In genomic region chr4:52861879-52862604, GRCh38 we compare ENCODE assay signal across 8 cellular contexts. TPM values are rescaled to one million over a fixed set of nuclear protein-coding genes. Genes with fewer than 3 reads are reported as not detected.
DNase-seq lines count a peak whose midpoint lies in the region; ATAC-seq and TF ChIP-seq lines count a peak whose summit lies in the region.

Gene RASL11B, plus strand, starts transcription at chr4:52862317. Its CDS starts 191 bp downstream, at chr4:52862508.

- no peak for TF ChIP-seq POLR2A in breast epithelium (IDR thresholded peaks at IDR 0.05)

- H3K79me2 ChIP-seq in smooth muscle cell (ENCODE audit: low read depth), result peaks cover 24% of the 10 kb centered on the region

- peak; percentile 56 for DNase-seq in NCI-H1694 treated with DMSO at 0.1 percent for 48 hours (lab: John Stamatoyannopoulos, UW)
- peak; percentile 68 for DNase-seq in WERI-Rb-1
- peak; percentile 68 to 71 for DNase-seq in breast epithelium (ENCODE audit: low spot score in 2 of 2)
- peak; percentile 74 for DNase-seq in inferior parietal cortex (ENCODE audit: extremely low spot score)
- DNase-seq in smooth muscle cell (lab: John Stamatoyannopoulos, UW; ENCODE audit: unreplicated experiment), result peak; percentile 48
- no peak for DNase-seq in SHP77 treated with DMSO at 0.1 percent for 48 hours (lab: John Stamatoyannopoulos, UW)

- H3K4me3 ChIP-seq in WERI-Rb-1 (ENCODE audit: low read depth, low read length) (peak within 1 kb of the TSS; percentile 50), breast epithelium (peak within 1 kb of the TSS; percentile 56 to 90 (median 74)), smooth muscle cell (peak within 1 kb of the TSS; percentile 86)

- H3K36me3 ChIP-seq in WERI-Rb-1 (no peaks in the 10 kb centered on the region), breast epithelium (no peaks in the 10 kb centered on the region), smooth muscle cell (ENCODE audit: low read depth) (no peaks in the 10 kb centered on the region)

- peaks cover 0 to 4% of the 10 kb centered on the region in 2 donors for H3K4me1 ChIP-seq in breast epithelium
- H3K4me1 ChIP-seq in smooth muscle cell (ENCODE audit: low read depth), result peaks cover 17% of the 10 kb centered on the region

- ATAC-seq in GM18499 (IDR thresholded peaks at IDR 0.05; ENCODE audit: insufficient read depth, unreplicated experiment) (peak; percentile 77), HG02852 (IDR thresholded peaks at IDR 0.05; ENCODE audit: unreplicated experiment) (peak; percentile 98)

- no peak for TF ChIP-seq CTCF in WERI-Rb-1 (IDR thresholded peaks at IDR 0.05; ENCODE audit: low read depth, low read length)
- TF ChIP-seq CTCF in breast epithelium (IDR thresholded peaks at IDR 0.05), result peak in 1 of 3 donors; percentile 39
- no peak for TF ChIP-seq CTCF in smooth muscle cell (IDR thresholded peaks at IDR 0.05; ENCODE audit: borderline replicate concordance, insufficient read depth, poor library complexity, severe bottlenecking)

- H3K9me3 ChIP-seq in WERI-Rb-1 (ENCODE audit: severe bottlenecking), result peaks cover 5% of the 10 kb centered on the region
- peaks cover 0 to 4% of the 10 kb centered on the region in 2 donors for H3K9me3 ChIP-seq in breast epithelium
- H3K9me3 ChIP-seq in smooth muscle cell (replicated peaks; ENCODE audit: low read depth), result peaks cover 5% of the 10 kb centered on the region

- intact Hi-C loops in breast epithelium (cut with DNase I; ENCODE audit: low total_unique reads), result no loop called here

- peak within 1 kb of the TSS; percentile 84 for H2AFZ ChIP-seq in smooth muscle cell (ENCODE audit: low read depth)

- under 1% methylated on average over 58 of the region's 93 CpGs for WGBS in smooth muscle cell (ENCODE audit: low lambda C conversion rate)

- peak within 1 kb of the TSS; percentile 97 for H3K4me2 ChIP-seq in smooth muscle cell

- peaks cover 10% of the 10 kb centered on the region for H3F3A ChIP-seq in smooth muscle cell (ENCODE audit: low read depth)

- H3K27me3 ChIP-seq in WERI-Rb-1 (ENCODE audit: insufficient read depth, low read depth, severe bottlenecking) (peaks cover 32% of the 10 kb centered on the region), breast epithelium (no peaks in the 10 kb centered on the region), smooth muscle cell (ENCODE audit: low read depth) (no peaks in the 10 kb centered on the region)

- no peak within 1 kb of the TSS for H3K27ac ChIP-seq in WERI-Rb-1
- H3K27ac ChIP-seq in breast epithelium, result peak within 1 kb of the TSS; percentile 57 to 81
- peak within 1 kb of the TSS; percentile 66 for H3K27ac ChIP-seq in smooth muscle cell (ENCODE audit: low read depth)

- peak within 1 kb of the TSS; percentile 80 for H3K9ac ChIP-seq in smooth muscle cell (ENCODE audit: low read depth)

- peaks cover 26% of the 10 kb centered on the region for H4K20me1 ChIP-seq in smooth muscle cell (ENCODE audit: low read depth)

RNA-seq across cellular contexts. Expression of gene RASL11B, which starts in this region (rescaled TPM):
- total RNA-seq in breast epithelium (1 to 10 TPM in 2 of 3 donors, not detected in 1; 3.1 to 4.9 TPM), smooth muscle cell (42.9 and 47.0 TPM in 2 replicates)
- 44.3 and 59.6 TPM in 2 replicates for polyA plus RNA-seq in smooth muscle cell
